17 cellular contexts compared by ENCODE assay signal in the genomic region with DNA sequence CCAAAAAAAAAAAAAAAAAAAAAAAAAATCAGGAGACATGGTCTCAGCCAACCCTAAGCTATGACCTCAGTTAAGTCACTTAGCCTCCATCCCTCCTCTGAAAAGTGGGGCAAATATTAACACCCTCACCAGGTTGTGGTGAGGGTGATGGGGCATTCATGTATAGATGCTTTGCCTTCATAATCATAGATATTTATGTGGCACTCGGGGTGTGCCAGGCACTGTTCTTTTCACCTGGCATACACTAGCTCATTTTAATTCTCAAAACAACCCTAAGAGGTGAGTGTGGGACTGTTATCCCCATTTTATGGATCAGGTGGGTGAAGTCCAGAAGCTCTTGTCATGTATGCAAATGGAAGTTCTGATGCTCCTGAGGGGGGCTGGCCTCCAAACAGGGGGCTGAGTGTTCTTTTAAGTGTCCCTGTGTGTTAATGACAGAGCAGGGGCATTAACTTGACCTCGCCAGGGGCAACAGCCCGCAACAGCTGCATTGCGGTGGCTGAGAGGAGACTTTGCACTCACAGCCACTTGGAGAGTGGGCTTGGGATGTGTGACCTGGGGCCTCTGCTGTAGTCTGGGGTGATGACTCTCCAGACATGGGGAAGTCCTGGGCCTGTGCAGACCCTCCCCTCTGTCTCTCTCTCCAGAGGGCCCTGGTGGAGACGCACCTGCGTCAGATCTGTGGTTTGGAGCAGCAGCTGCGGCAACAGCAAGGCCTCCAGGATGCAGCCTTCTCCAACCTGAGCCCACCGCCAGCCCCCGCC. TPM values are rescaled to one million over a fixed set of nuclear protein-coding genes. Genes with fewer than 3 reads are reported as not detected.
DNase-seq lines count a peak whose midpoint lies in the region; ATAC-seq, FAIRE-seq and TF ChIP-seq lines count a peak whose summit lies in the region.
"Had no signal": no experiment of that assay in that cellular context is flagged by ENCODE, and none has a peak within 500 bp of the region (broad histone marks: within the 10 kb centered on the region; RNA-seq: fewer than 3 reads in every experiment).

No MANE protein-coding gene starts in this region.

- no peak for DNase-seq in activated T-cell treated with anti-CD3 and anti-CD28 coated beads, Interleukin-2, amount 50 U/mL, for 24 hours
- DNase-seq in activated T-cell treated with anti-CD3 and anti-CD28 coated beads, Interleukin-2, amount 50 U/mL, for 72 hours = no peak
- DNase-seq in D721Med (ENCODE audit: insufficient read length, low spot score) = peak; percentile 13
- no peak for DNase-seq in activated naive CD8-positive, alpha-beta T cell treated with anti-CD3 and anti-CD28 coated beads for 36 hours
- DNase-seq in neural crest cell (ENCODE audit: low read depth, low spot score) = no peak
- DNase-seq in left colon = no peak
- DNase-seq in NCI-H1105 treated with DMSO at 0.1 percent for 48 hours (lab: John Stamatoyannopoulos, UW) = no peak
- DNase-seq in ureter (ENCODE audit: low spot score) = no peak
- DNase-seq: foreskin melanocyte, NCI-H2029, NCI-H226 had no signal

- intact Hi-C loops in left colon (cut with DNase I, micrococcal nuclease) = no loop called here

- H3K27me3 Mint-ChIP-seq in activated T-cell treated with anti-CD3 and anti-CD28 coated beads, Interleukin-2, amount 50 U/mL, for 24 hours = no peaks in the 10 kb centered on the region
- no peaks in the 10 kb centered on the region for H3K27me3 Mint-ChIP-seq in activated T-cell treated with anti-CD3 and anti-CD28 coated beads, Interleukin-2, amount 50 U/mL, for 72 hours (ENCODE audit: low read depth)
- no peaks in the 10 kb centered on the region for H3K27me3 Mint-ChIP-seq in activated naive CD8-positive, alpha-beta T cell treated with anti-CD3 and anti-CD28 coated beads for 36 hours
- no peaks in the 10 kb centered on the region for H3K27me3 Mint-ChIP-seq in neural crest cell (ENCODE audit: low read depth)
- H3K27me3 Mint-ChIP-seq: stimulated activated naive CD8-positive, alpha-beta T cell treated with anti-CD3 and anti-CD28 coated beads, Interleukin-15, amount 100 ng/mL, for 72 hours had no signal

- H3K36me3 Mint-ChIP-seq in activated T-cell treated with anti-CD3 and anti-CD28 coated beads, Interleukin-2, amount 50 U/mL, for 24 hours (ENCODE audit: low read depth) = peaks cover 59% of the 10 kb centered on the region
- H3K36me3 Mint-ChIP-seq in activated T-cell treated with anti-CD3 and anti-CD28 coated beads, Interleukin-2, amount 50 U/mL, for 72 hours (ENCODE audit: insufficient read depth in 2 of 2) = peaks cover 2 to 4% of the 10 kb centered on the region in 2 donors
- peaks cover 7% of the 10 kb centered on the region for H3K36me3 Mint-ChIP-seq in activated naive CD8-positive, alpha-beta T cell treated with anti-CD3 and anti-CD28 coated beads for 36 hours
- no peaks in the 10 kb centered on the region for H3K36me3 Mint-ChIP-seq in neural crest cell (ENCODE audit: low read depth)

- ATAC-seq in activated T-cell treated with anti-CD3 and anti-CD28 coated beads, Interleukin-2, amount 50 U/mL, for 72 hours (replicated peaks in 1 of 2) = no peak
- no peak for ATAC-seq in left colon

- peaks cover 76% of the 10 kb centered on the region for H3K4me1 Mint-ChIP-seq in activated T-cell treated with anti-CD3 and anti-CD28 coated beads, Interleukin-2, amount 50 U/mL, for 24 hours (ENCODE audit: low read depth)
- peaks cover 69% of the 10 kb centered on the region for H3K4me1 Mint-ChIP-seq in activated T-cell treated with anti-CD3 and anti-CD28 coated beads, Interleukin-2, amount 50 U/mL, for 72 hours (ENCODE audit: low read depth)
- H3K4me1 Mint-ChIP-seq in activated naive CD8-positive, alpha-beta T cell treated with anti-CD3 and anti-CD28 coated beads for 36 hours = peaks cover 67% of the 10 kb centered on the region
- H3K4me1 Mint-ChIP-seq in neural crest cell = peaks cover 31% of the 10 kb centered on the region

- H3K4me3 Mint-ChIP-seq in activated T-cell treated with anti-CD3 and anti-CD28 coated beads, Interleukin-2, amount 50 U/mL, for 24 hours = no peak overlapping the region
- H3K4me3 Mint-ChIP-seq in activated T-cell treated with anti-CD3 and anti-CD28 coated beads, Interleukin-2, amount 50 U/mL, for 72 hours = no peak overlapping the region
- peak overlapping the region; percentile 32 for H3K4me3 Mint-ChIP-seq in activated naive CD8-positive, alpha-beta T cell treated with anti-CD3 and anti-CD28 coated beads for 36 hours
- peak overlapping the region; percentile 66 for H3K4me3 Mint-ChIP-seq in neural crest cell

- TF ChIP-seq CTCF in D721Med (IDR thresholded peaks at IDR 0.05; ENCODE audit: insufficient read depth, missing control alignments) = no peak
- TF ChIP-seq CTCF in neural crest cell (conservative IDR thresholded peaks at IDR 0.05) = no peak

- H3K9me3 Mint-ChIP-seq in activated T-cell treated with anti-CD3 and anti-CD28 coated beads, Interleukin-2, amount 50 U/mL, for 24 hours = no peaks in the 10 kb centered on the region
- H3K9me3 Mint-ChIP-seq in activated T-cell treated with anti-CD3 and anti-CD28 coated beads, Interleukin-2, amount 50 U/mL, for 72 hours = no peaks in the 10 kb centered on the region
- no peaks in the 10 kb centered on the region for H3K9me3 Mint-ChIP-seq in activated naive CD8-positive, alpha-beta T cell treated with anti-CD3 and anti-CD28 coated beads for 36 hours
- H3K9me3 Mint-ChIP-seq in neural crest cell = no peaks in the 10 kb centered on the region
- H3K9me3 Mint-ChIP-seq: stimulated activated naive CD8-positive, alpha-beta T cell treated with anti-CD3 and anti-CD28 coated beads, Interleukin-15, amount 100 ng/mL, for 72 hours had no signal

- peak overlapping the region; percentile 72 for H3K27ac Mint-ChIP-seq in activated T-cell treated with anti-CD3 and anti-CD28 coated beads, Interleukin-2, amount 50 U/mL, for 24 hours
- H3K27ac Mint-ChIP-seq in activated T-cell treated with anti-CD3 and anti-CD28 coated beads, Interleukin-2, amount 50 U/mL, for 72 hours = no peak overlapping the region
- peak overlapping the region; percentile 67 for H3K27ac Mint-ChIP-seq in activated naive CD8-positive, alpha-beta T cell treated with anti-CD3 and anti-CD28 coated beads for 36 hours
- peak overlapping the region; percentile 27 for H3K27ac Mint-ChIP-seq in neural crest cell (ENCODE audit: unreplicated experiment)

- no peak for FAIRE-seq in D721Med (lab: Jason Lieb, UNC)
- FAIRE-seq: A549, islet of Langerhans had no signal

RNA-seq across cellular contexts. Expression of gene TBKBP1, which starts 4.2 kb away (rescaled TPM):
- total RNA-seq in activated T-cell treated with anti-CD3 and anti-CD28 coated beads, Interleukin-2, amount 50 U/mL, for 72 hours = 10 to 100 TPM; 24.2 to 28.7 TPM
- total RNA-seq in activated naive CD8-positive, alpha-beta T cell treated with anti-CD3 and anti-CD28 coated beads for 36 hours = 10 to 100 TPM; 11.7 to 11.9 TPM
- total RNA-seq in neural crest cell (18.3 and 22.1 TPM in 2 replicates), left colon (1 to 10 TPM; 1.5 to 3.8 TPM), ureter (9.2 TPM)

RNA-seq across cellular contexts. Expression of gene TBX21, which starts 34.9 kb away (rescaled TPM):
- total RNA-seq in activated T-cell treated with anti-CD3 and anti-CD28 coated beads, Interleukin-2, amount 50 U/mL, for 72 hours = 10 to 100 TPM; 27.9 to 45.5 TPM
- total RNA-seq in activated naive CD8-positive, alpha-beta T cell treated with anti-CD3 and anti-CD28 coated beads for 36 hours = 10 to 100 TPM; 61.7 to 61.9 TPM
- not detected in 2 replicates for total RNA-seq in neural crest cell
- under 1 TPM; 0.34 to 0.56 TPM for total RNA-seq in left colon
- total RNA-seq in ureter = 1.2 TPM
- total RNA-seq: Caco-2, hepatocyte, OCI-LY7 had no signal

RNA-seq across cellular contexts. Expression of gene KPNB1, which starts 48.4 kb away (rescaled TPM):
- total RNA-seq in activated T-cell treated with anti-CD3 and anti-CD28 coated beads, Interleukin-2, amount 50 U/mL, for 72 hours = 100 to 1,000 TPM; 581 to 729 TPM
- total RNA-seq in activated naive CD8-positive, alpha-beta T cell treated with anti-CD3 and anti-CD28 coated beads for 36 hours = 100 to 1,000 TPM; 886 to 911 TPM
- total RNA-seq in neural crest cell (642 and 671 TPM in 2 replicates), left colon (100 to 1,000 TPM; 176 to 228 TPM), ureter (352 TPM)

Comparison
In these comparisons a context has a peak if more than half of its experiments do, and no peak if none do; other contexts are left out.
1. H3K4me3 Mint-ChIP-seq: peak in activated naive CD8-positive, alpha-beta T cell treated with anti-CD3 and anti-CD28 coated beads for 36 hours (single experiment) and neural crest cell (single experiment); none in activated T-cell treated with anti-CD3 and anti-CD28 coated beads, Interleukin-2, amount 50 U/mL, for 24 hours (single experiment) and activated T-cell treated with anti-CD3 and anti-CD28 coated beads, Interleukin-2, amount 50 U/mL, for 72 hours (0 of 2).
2. RNA of gene TBX21, which starts 34.9 kb away (total RNA-seq): 61.7 to 61.9 TPM in activated naive CD8-positive, alpha-beta T cell treated with anti-CD3 and anti-CD28 coated beads for 36 hours and 27.9 to 45.5 TPM in activated T-cell treated with anti-CD3 and anti-CD28 coated beads, Interleukin-2, amount 50 U/mL, for 72 hours; 1.2 TPM in ureter (single experiment), 0.34 to 0.56 TPM in left colon and not detected in neural crest cell; every median in the first group is over 10 times any median in the second.